Comparison of ENCODE assay signal across 9 cellular contexts in the genomic region with DNA sequence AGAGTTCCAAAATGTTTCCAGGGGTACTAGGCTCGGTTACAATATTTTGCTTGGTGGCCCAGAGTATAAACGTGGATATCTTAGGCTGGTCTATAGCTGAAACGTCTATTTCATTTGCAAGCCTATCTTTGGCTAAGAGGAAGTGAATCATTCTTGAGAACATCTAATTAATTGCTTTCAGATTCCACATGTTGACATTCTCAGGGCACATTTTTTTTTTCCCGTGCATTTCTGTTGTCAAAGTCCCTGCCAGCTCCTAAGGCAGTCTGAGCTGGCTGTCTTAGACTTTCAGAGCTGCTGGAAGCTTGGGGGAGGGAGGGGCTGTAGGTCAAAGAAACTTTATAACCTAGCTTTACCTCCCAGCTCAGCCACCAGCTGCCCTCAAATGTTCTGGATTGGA. TPM values are rescaled to one million over a fixed set of nuclear protein-coding genes. Genes with fewer than 3 reads are reported as not detected.
A peak's percentile ranks its signal among the peaks of the same experiment; 100 is the strongest.
DNase-seq lines count a peak whose midpoint lies in the region; ATAC-seq, FAIRE-seq and TF ChIP-seq lines count a peak whose summit lies in the region.
"Had no signal": no experiment of that assay in that cellular context is flagged by ENCODE, and none has a peak within 500 bp of the region (broad histone marks: within the 10 kb centered on the region; RNA-seq: fewer than 3 reads in every experiment).

No MANE protein-coding gene starts in this region.

- WGBS in trophoblast cell (ENCODE audit: extremely low coverage, insufficient coverage, insufficient read length), result no CpG with 5 or more reads among the region's 4 CpGs

- H2BK12ac ChIP-seq in trophoblast cell (ENCODE audit: low read length), result no peak overlapping the region

- no peak for ATAC-seq in stimulated activated effector memory CD8-positive, alpha-beta T cell treated with anti-CD3 and anti-CD28 coated beads, Interleukin-12 subunit alpha, Interleukin-12 subunit beta, amount 100 ng/mL, for 72 hours

- no peak overlapping the region for H3K23ac ChIP-seq in trophoblast cell (ENCODE audit: low read length)

- H2BK5ac ChIP-seq in trophoblast cell (ENCODE audit: low read depth, low read length, poor library complexity), result no peak overlapping the region

- H3K4ac ChIP-seq in trophoblast cell (ENCODE audit: low read depth, low read length), result no peak overlapping the region

- no peak overlapping the region for H2AFZ ChIP-seq in trophoblast cell (ENCODE audit: insufficient read depth, low read length, poor library complexity)

- H3K9ac ChIP-seq in trophoblast cell (ENCODE audit: low read length), result no peak overlapping the region

- no peaks in the 10 kb centered on the region for H3K27me3 ChIP-seq in trophoblast cell (ENCODE audit: insufficient read depth, low read length)

- H2AK5ac ChIP-seq in trophoblast cell (ENCODE audit: low read length), result no peak overlapping the region

- peak; percentile 75 for FAIRE-seq in H54 (lab: Jason Lieb, UNC)

- no peaks in the 10 kb centered on the region for H3K36me3 ChIP-seq in trophoblast cell (ENCODE audit: control insufficient read depth in 1 of 2, insufficient read depth in 2 of 2, low read length in 2 of 2)

- DNase-seq in AG20443 (ENCODE audit: low spot score) (peak; percentile 77), H54 (ENCODE audit: insufficient read length, low spot score) (peak; percentile 63), SW480 (ENCODE audit: low spot score) (peak; percentile 44), germinal center (ENCODE audit: low spot score) (peak; percentile 29), trophoblast cell (no peak), HPDE6-E6E7 (ENCODE audit: extremely low spot score) (no peak), NCI-H345 (lab: John Stamatoyannopoulos, UW) (no peak)
- DNase-seq in stimulated activated effector memory CD8-positive, alpha-beta T cell treated with anti-CD3 and anti-CD28 coated beads, Interleukin-12 subunit alpha, Interleukin-12 subunit beta, amount 100 ng/mL, for 72 hours (ENCODE audit: low spot score in 2 of 2), result no peak
- DNase-seq: naive B cell had no signal

- no peaks in the 10 kb centered on the region for H3K4me1 Mint-ChIP-seq in stimulated activated effector memory CD8-positive, alpha-beta T cell treated with anti-CD3 and anti-CD28 coated beads, Interleukin-12 subunit alpha, Interleukin-12 subunit beta, amount 100 ng/mL, for 72 hours

- no peak overlapping the region for H3K4me3 ChIP-seq in trophoblast cell (ENCODE audit: low read depth, low read length)

- H4K91ac ChIP-seq in trophoblast cell (ENCODE audit: low read depth, low read length), result no peak overlapping the region

- no peaks in the 10 kb centered on the region for H3K36me3 Mint-ChIP-seq in stimulated activated effector memory CD8-positive, alpha-beta T cell treated with anti-CD3 and anti-CD28 coated beads, Interleukin-12 subunit alpha, Interleukin-12 subunit beta, amount 100 ng/mL, for 72 hours
- H3K36me3 Mint-ChIP-seq: naive B cell had no signal

- H2BK120ac ChIP-seq in trophoblast cell (ENCODE audit: insufficient read depth, low read length, poor library complexity), result no peak overlapping the region

- no peak overlapping the region for H3K4me3 Mint-ChIP-seq in stimulated activated effector memory CD8-positive, alpha-beta T cell treated with anti-CD3 and anti-CD28 coated beads, Interleukin-12 subunit alpha, Interleukin-12 subunit beta, amount 100 ng/mL, for 72 hours
- H3K4me3 Mint-ChIP-seq: naive B cell had no signal

- H3K18ac ChIP-seq in trophoblast cell (ENCODE audit: low read length), result no peak overlapping the region

- no peaks in the 10 kb centered on the region for H3K79me1 ChIP-seq in trophoblast cell (ENCODE audit: low read length)

- H3K9me3 ChIP-seq in trophoblast cell (ENCODE audit: insufficient read depth, low read depth, low read length), result no peaks in the 10 kb centered on the region

- no peak overlapping the region for H3K14ac ChIP-seq in trophoblast cell (ENCODE audit: low read length)

- H3K9me3 Mint-ChIP-seq in stimulated activated effector memory CD8-positive, alpha-beta T cell treated with anti-CD3 and anti-CD28 coated beads, Interleukin-12 subunit alpha, Interleukin-12 subunit beta, amount 100 ng/mL, for 72 hours, result no peaks in the 10 kb centered on the region
- H3K9me3 Mint-ChIP-seq: naive B cell had no signal

- H3K27ac Mint-ChIP-seq in stimulated activated effector memory CD8-positive, alpha-beta T cell treated with anti-CD3 and anti-CD28 coated beads, Interleukin-12 subunit alpha, Interleukin-12 subunit beta, amount 100 ng/mL, for 72 hours, result no peak overlapping the region

- H3K4me2 ChIP-seq in trophoblast cell (ENCODE audit: low read length), result no peak overlapping the region

- no peaks in the 10 kb centered on the region for H3K4me1 ChIP-seq in trophoblast cell (ENCODE audit: control insufficient read depth in 1 of 2, insufficient read depth in 2 of 2, low read length in 2 of 2)

- no peak overlapping the region for H3K27ac ChIP-seq in trophoblast cell (ENCODE audit: low read depth, low read length)

- no peaks in the 10 kb centered on the region for H3K79me2 ChIP-seq in trophoblast cell (ENCODE audit: control insufficient read depth, insufficient read depth, low read length, poor library complexity)

- no peak for TF ChIP-seq POLR2A in H54 (IDR thresholded peaks at IDR 0.05; ENCODE audit: low read depth, low read length)

- H4K8ac ChIP-seq in trophoblast cell (ENCODE audit: low read depth, low read length), result no peak overlapping the region

- no peak overlapping the region for H4K12ac ChIP-seq in trophoblast cell (ENCODE audit: low read depth, low read length)

RNA-seq across cellular contexts. Expression of a gene that starts 23.2 kb away (rescaled TPM):
- 1.2 TPM in 2 replicates for polyA plus RNA-seq in trophoblast cell (2013)

Comparison
In these comparisons a context has a peak if more than half of its experiments do, and no peak if none do; other contexts are left out.
1. DNase-seq: peak in AG20443 (single experiment), H54 (single experiment), SW480 (single experiment) and germinal center (single experiment); none in trophoblast cell (0 of 2), HPDE6-E6E7 (single experiment), NCI-H345 (single experiment) and stimulated activated effector memory CD8-positive, alpha-beta T cell treated with anti-CD3 and anti-CD28 coated beads, Interleukin-12 subunit alpha, Interleukin-12 subunit beta, amount 100 ng/mL, for 72 hours (0 of 2).